14 cellular contexts compared by ENCODE assay signal in genomic region chr13:79686441-79686840, GRCh38.
DNase-seq lines count a peak whose midpoint lies in the region; ATAC-seq and TF ChIP-seq lines count a peak whose summit lies in the region.
"Had no signal": no experiment of that assay in that cellular context is flagged by ENCODE, and none has a peak within 500 bp of the region (broad histone marks: within the 10 kb centered on the region; RNA-seq: fewer than 3 reads in every experiment).

No MANE protein-coding gene starts in this region.

- H4K91ac ChIP-seq in IMR-90 (ENCODE audit: insufficient read depth, low read depth, low read length) (no peak overlapping the region), mesenchymal stem cell (ENCODE audit: low read length) (no peak overlapping the region)

- H3K14ac ChIP-seq in IMR-90 (replicated peaks; ENCODE audit: low read depth, low read length) (no peak overlapping the region), mesenchymal stem cell (ENCODE audit: low read length in 2 of 2) (no peak overlapping the region)

- H3K36me3 Mint-ChIP-seq in activated T-helper 17 cell treated with anti-CD3 and anti-CD28 coated beads, Interleukin-2, amount 50 U/mL, for 72 hours (ENCODE audit: low read depth) = no peaks in the 10 kb centered on the region
- H3K36me3 Mint-ChIP-seq: CD4-positive, alpha-beta memory T cell had no signal

- H3K9me3 Mint-ChIP-seq in activated T-helper 17 cell treated with anti-CD3 and anti-CD28 coated beads, Interleukin-2, amount 50 U/mL, for 72 hours = no peaks in the 10 kb centered on the region

- no peaks in the 10 kb centered on the region for H3K27me3 Mint-ChIP-seq in activated T-helper 17 cell treated with anti-CD3 and anti-CD28 coated beads, Interleukin-2, amount 50 U/mL, for 72 hours

- H2BK5ac ChIP-seq in IMR-90 (ENCODE audit: low read depth, low read length, poor library complexity, severe bottlenecking) (no peak overlapping the region), mesenchymal stem cell (ENCODE audit: low read depth, low read length, poor library complexity, severe bottlenecking) (no peak overlapping the region)

- H3K23ac ChIP-seq in IMR-90 (ENCODE audit: low read depth, low read length) = no peak overlapping the region
- no peak overlapping the region for H3K23ac ChIP-seq in mesenchymal stem cell (ENCODE audit: low read length in 2 of 2)

- no peaks in the 10 kb centered on the region for H3K27me3 ChIP-seq in IMR-90 (ENCODE audit: control insufficient read depth, insufficient read depth, low read length)
- no peaks in the 10 kb centered on the region for H3K27me3 ChIP-seq in mesenchymal stem cell (ENCODE audit: control insufficient read depth in 1 of 2, insufficient read depth in 1 of 2, low read length in 2 of 2)
- H3K27me3 ChIP-seq in mammary epithelial cell (ENCODE audit: insufficient read depth, low read length) = no peaks in the 10 kb centered on the region
- H3K27me3 ChIP-seq: BE2C had no signal

- dilution Hi-C loops in IMR-90 (cut with HindIII; ENCODE audit: low sequenced_read_pairs, unreplicated experiment) (no loop called here), mammary epithelial cell (cut with HindIII; ENCODE audit: low sequenced_read_pairs) (no loop called here)

- no peak overlapping the region for H3K4ac ChIP-seq in IMR-90 (ENCODE audit: low read depth, low read length)
- H3K4ac ChIP-seq in mesenchymal stem cell (ENCODE audit: low read depth in 1 of 2, low read length in 2 of 2) = no peak overlapping the region

- ATAC-seq in IMR-90 (ENCODE audit: low read depth) (no peak), sciatic nerve (no peak)
- ATAC-seq in activated T-helper 17 cell treated with anti-CD3 and anti-CD28 coated beads, Interleukin-2, amount 50 U/mL, for 72 hours (replicated peaks) = no peak

- no peaks in the 10 kb centered on the region for H3K9me1 ChIP-seq in IMR-90 (ENCODE audit: insufficient read depth, low read length)

- no peak overlapping the region for H3K9ac ChIP-seq in IMR-90 (ENCODE audit: low read depth, low read length)
- H3K9ac ChIP-seq in mesenchymal stem cell (ENCODE audit: low read length) = peak overlapping the region; percentile 1
- no peak overlapping the region for H3K9ac ChIP-seq in mammary epithelial cell (ENCODE audit: insufficient read depth, low read length)

- intact Hi-C loops in IMR-90 (cut with micrococcal nuclease) = no loop called here
- intact Hi-C loops in mammary epithelial cell (cut with micrococcal nuclease) = no loop called here
- intact Hi-C loops in sciatic nerve (cut with DNase I) = no loop called here

- no peak overlapping the region for H3K56ac ChIP-seq in IMR-90 (ENCODE audit: extremely low read depth, insufficient read depth, low read length)

- no peak for TF ChIP-seq POLR2A in IMR-90 (IDR thresholded peaks at IDR 0.05; ENCODE audit: low read depth, low read length)

- in situ Hi-C loops in IMR-90 (cut with MboI; ENCODE audit: low sequenced_read_pairs) = no loop called here
- in situ Hi-C loops in mammary epithelial cell (cut with MboI; ENCODE audit: low sequenced_read_pairs in 2 of 2) = loop anchor here in 1 of 2 donors (25.0 kb wide), 1 partner anchor 651 kb away; the partner anchor contains the start of gene SPRY2

- no peaks in the 10 kb centered on the region for H3K9me3 ChIP-seq in IMR-90 (ENCODE audit: control insufficient read depth, insufficient read depth, low read length)
- peaks cover 11% of the 10 kb centered on the region for H3K9me3 ChIP-seq in mesenchymal stem cell (ENCODE audit: control insufficient read depth, low read length)
- no peaks in the 10 kb centered on the region for H3K9me3 ChIP-seq in mammary epithelial cell (replicated peaks; ENCODE audit: insufficient read depth, low read length)
- H3K9me3 ChIP-seq: BE2C, HAP-1 had no signal

- H2AFZ ChIP-seq in IMR-90 (replicated peaks; ENCODE audit: low read length, poor library complexity) = no peak overlapping the region
- no peak overlapping the region for H2AFZ ChIP-seq in mesenchymal stem cell (ENCODE audit: low read depth, low read length)
- no peak overlapping the region for H2AFZ ChIP-seq in mammary epithelial cell (ENCODE audit: low read depth, low read length)

- no peak overlapping the region for H3K27ac Mint-ChIP-seq in activated T-helper 17 cell treated with anti-CD3 and anti-CD28 coated beads, Interleukin-2, amount 50 U/mL, for 72 hours
- H3K27ac Mint-ChIP-seq: CD4-positive, alpha-beta memory T cell had no signal

- H2AK9ac ChIP-seq in IMR-90 (replicated peaks; ENCODE audit: low read depth, low read length, poor library complexity) = no peak overlapping the region

- H2BK12ac ChIP-seq in mesenchymal stem cell (ENCODE audit: low read length in 2 of 2) = no peak overlapping the region

- H3K79me1 ChIP-seq in IMR-90 (ENCODE audit: low read depth in 1 of 2, low read length in 2 of 2) (no peaks in the 10 kb centered on the region), mesenchymal stem cell (replicated peaks; ENCODE audit: low read length, poor library complexity, severe bottlenecking) (no peaks in the 10 kb centered on the region)

- H4K8ac ChIP-seq in IMR-90 (ENCODE audit: low read depth in 2 of 2, low read length in 2 of 2) = no peak overlapping the region
- H4K8ac ChIP-seq in mesenchymal stem cell (ENCODE audit: low read length) = no peak overlapping the region

- no peak overlapping the region for H2BK20ac ChIP-seq in IMR-90 (ENCODE audit: low read depth, low read length)

- CTCF ChIA-PET in IMR-90 (lab: Yijun Ruan, JAX) = no interaction called here
- CTCF ChIA-PET in mammary epithelial cell (lab: Charles Lee; ENCODE audit: low non-redundant PET) = no interaction called here

- H2BK15ac ChIP-seq in IMR-90 (ENCODE audit: low read depth, low read length) (no peak overlapping the region), mesenchymal stem cell (ENCODE audit: low read depth, poor library complexity, severe bottlenecking) (no peak overlapping the region)

- no peak for TF ChIP-seq RAD21 in IMR-90 (IDR thresholded peaks at IDR 0.05; ENCODE audit: low read length)

- H3K79me2 ChIP-seq in mammary epithelial cell (ENCODE audit: insufficient read depth, low read length) = no peaks in the 10 kb centered on the region

- H3K4me3 Mint-ChIP-seq in activated T-helper 17 cell treated with anti-CD3 and anti-CD28 coated beads, Interleukin-2, amount 50 U/mL, for 72 hours = no peak overlapping the region
- H3K4me3 Mint-ChIP-seq: CD4-positive, alpha-beta memory T cell had no signal

- H3K4me1 ChIP-seq in IMR-90 (ENCODE audit: control insufficient read depth, insufficient read depth, low read length) (no peaks in the 10 kb centered on the region), mesenchymal stem cell (ENCODE audit: control insufficient read depth, insufficient read depth, low read depth, low read length) (no peaks in the 10 kb centered on the region), mammary epithelial cell (ENCODE audit: insufficient read depth, low read length) (no peaks in the 10 kb centered on the region)
- H3K4me1 ChIP-seq: BE2C, HAP-1 had no signal

- POLR2A ChIA-PET in IMR-90 (lab: Charles Lee; ENCODE audit: unreplicated experiment) = no interaction called here

- H3K27ac ChIP-seq in IMR-90 (ENCODE audit: insufficient read depth, low read length) (no peak overlapping the region), mesenchymal stem cell (ENCODE audit: low read length, poor library complexity, severe bottlenecking) (no peak overlapping the region), mammary epithelial cell (ENCODE audit: insufficient read depth, low read depth, low read length) (no peak overlapping the region)
- H3K27ac ChIP-seq: C4-2B had no signal

- no peak for TF ChIP-seq CTCF in AG09319 (IDR thresholded peaks at IDR 0.05; ENCODE audit: low read depth, low read length)
- TF ChIP-seq CTCF in IMR-90 (conservative IDR thresholded peaks at IDR 0.05; ENCODE audit: low read depth, low read length) = no peak
- no peak for TF ChIP-seq CTCF in fibroblast of mammary gland (conservative IDR thresholded peaks at IDR 0.05; ENCODE audit: control insufficient read depth, insufficient read depth, low read depth, low read length)
- no peak for TF ChIP-seq CTCF in mammary epithelial cell (conservative IDR thresholded peaks at IDR 0.05 in 1 of 2, IDR thresholded peaks at IDR 0.05 in 1 of 2; ENCODE audit: extremely low read depth in 1 of 2, insufficient read depth in 1 of 2, low read depth in 1 of 2, low read length in 2 of 2)

- no TSS peak for BruUV-seq in IMR-90 (replicated peaks; lab: Mats Ljungman, UMichigan)
- BruUV-seq in mammary epithelial cell (replicated peaks; lab: Mats Ljungman, UMichigan) = no TSS peak

- H3K4me2 ChIP-seq in IMR-90 (ENCODE audit: low read depth, low read length) (no peak overlapping the region), mesenchymal stem cell (ENCODE audit: low read length, poor library complexity, severe bottlenecking) (no peak overlapping the region), mammary epithelial cell (ENCODE audit: insufficient read depth, low read depth, low read length) (no peak overlapping the region)

- no peak overlapping the region for H4K5ac ChIP-seq in IMR-90 (ENCODE audit: low read depth, low read length)

- H3K36me3 ChIP-seq in IMR-90 (ENCODE audit: control insufficient read depth, insufficient read depth, low read length) (no peaks in the 10 kb centered on the region), mesenchymal stem cell (ENCODE audit: control insufficient read depth in 1 of 2, insufficient read depth in 2 of 2, low read depth in 1 of 2, low read length in 2 of 2) (no peaks in the 10 kb centered on the region), mammary epithelial cell (ENCODE audit: insufficient read depth, low read length) (no peaks in the 10 kb centered on the region)
- H3K36me3 ChIP-seq: BE2C, HAP-1 had no signal

- 0% methylated on average over 1 of the region's 6 CpGs; no CpG with 5 or more reads in 1 of the 2 experiments for WGBS in IMR-90 (ENCODE audit: extremely low coverage in 2 of 2, insufficient read length in 1 of 2), 2 experiments
- WGBS in mesenchymal stem cell = 98% methylated on average over 6 of the region's 6 CpGs
- WGBS in mammary epithelial cell (ENCODE audit: low coverage, missing lambda C conversion rate) = 100% methylated on average over 6 of the region's 6 CpGs

- no peak overlapping the region for H3K18ac ChIP-seq in IMR-90 (ENCODE audit: low read depth, low read length)
- H3K18ac ChIP-seq in mesenchymal stem cell (ENCODE audit: low read depth in 1 of 2, low read length in 2 of 2) = no peak overlapping the region

- no peak overlapping the region for H3K4me3 ChIP-seq in IMR-90 (ENCODE audit: insufficient read depth, low read depth, low read length)
- no peak overlapping the region for H3K4me3 ChIP-seq in fibroblast of mammary gland (ENCODE audit: control insufficient read depth, low read depth, low read length)
- H3K4me3 ChIP-seq in mesenchymal stem cell (ENCODE audit: insufficient read depth in 1 of 2, low read depth in 1 of 2, low read length in 2 of 2) = no peak overlapping the region
- no peak overlapping the region for H3K4me3 ChIP-seq in mammary epithelial cell (replicated peaks in 1 of 3; ENCODE audit: insufficient read depth in 1 of 3, low read depth in 2 of 3, low read length in 3 of 3)
- H3K4me3 ChIP-seq: HAP-1 had no signal

- H2BK120ac ChIP-seq in IMR-90 (ENCODE audit: low read depth, low read length) (no peak overlapping the region), mesenchymal stem cell (ENCODE audit: low read depth, low read length) (no peak overlapping the region)

- H4K20me1 ChIP-seq in IMR-90 (ENCODE audit: insufficient read depth, low read length) = no peaks in the 10 kb centered on the region
- H4K20me1 ChIP-seq in mammary epithelial cell (ENCODE audit: insufficient read depth, low read length) = no peaks in the 10 kb centered on the region

- DNase-seq in AG09319 (ENCODE audit: extremely low read depth, low read depth) (peak; percentile 29), IMR-90 (peak; percentile 5), fibroblast of mammary gland (ENCODE audit: low read depth) (peak; percentile 66), mesenchymal stem cell (no peak), mammary epithelial cell (no peak), sciatic nerve (ENCODE audit: low spot score) (no peak)
- DNase-seq: BE2C; CD4-positive, alpha-beta memory T cell; DMS153; DMS79 treated with DMSO at 0.1 percent for 48 hours; EL had no signal

- H3K4me1 Mint-ChIP-seq in activated T-helper 17 cell treated with anti-CD3 and anti-CD28 coated beads, Interleukin-2, amount 50 U/mL, for 72 hours = no peaks in the 10 kb centered on the region
- H3K4me1 Mint-ChIP-seq: CD4-positive, alpha-beta memory T cell had no signal

- H2AK5ac ChIP-seq in IMR-90 (ENCODE audit: low read depth, low read length) = no peak overlapping the region
- no peak overlapping the region for H2AK5ac ChIP-seq in mesenchymal stem cell (ENCODE audit: low read length, severe bottlenecking)

Comparison
In these comparisons a context has a peak if more than half of its experiments do, and no peak if none do; other contexts are left out.
1. DNase-seq: peak in AG09319 (single experiment), IMR-90 (single experiment) and fibroblast of mammary gland (single experiment); none in mesenchymal stem cell (single experiment), mammary epithelial cell (single experiment) and sciatic nerve (single experiment).